In genomic region chr20:5495026-5495425, GRCh38 we compare ENCODE assay signal across 34 cellular contexts.
DNase-seq lines count a peak whose midpoint lies in the region; ATAC-seq, FAIRE-seq and TF ChIP-seq lines count a peak whose summit lies in the region.
"Had no signal": no experiment of that assay in that cellular context is flagged by ENCODE, and none has a peak within 500 bp of the region (broad histone marks: within the 10 kb centered on the region; RNA-seq: fewer than 3 reads in every experiment).

No MANE protein-coding gene starts in this region.

- DNase-seq in A549 (ENCODE audit: low read depth in 1 of 2, low spot score in 1 of 2): no peak
- DNase-seq in osteocyte (ENCODE audit: extremely low spot score, unreplicated experiment): peak; percentile 34
- no peak for DNase-seq in SKM-1 treated with dmso at 0.1 percent for 144 hours (lab: John Stamatoyannopoulos, UW; ENCODE audit: unreplicated experiment)
- no peak for DNase-seq in kidney tubule cell (ENCODE audit: low spot score)
- no peak for DNase-seq in foreskin fibroblast
- DNase-seq: 8988T; ACHN; AML-193; BE2C; C1 segment of cervical spinal cord; Caco-2; Calu3; CD4-positive, alpha-beta memory T cell; CD4-positive, alpha-beta T cell; CD4-positive, CD25-positive, alpha-beta regulatory T cell; CD8-positive, alpha-beta memory T cell; CD8-positive, alpha-beta T cell; COR-L47; DMS 273 treated with DMSO at 0.1 percent for 48 hours; DMS153; DMS53; DMS79; DMS79 treated with DMSO at 0.1 percent for 48 hours; DND-41; EL had no signal

- no peak for TF ChIP-seq RAD21 in A549 (conservative IDR thresholded peaks at IDR 0.05 in 1 of 2, IDR thresholded peaks at IDR 0.05 in 1 of 2)

- no peak for TF ChIP-seq EP300 in A549 (IDR thresholded peaks at IDR 0.05)

- TF ChIP-seq POLR2A in A549 (IDR thresholded peaks at IDR 0.05; ENCODE audit: low read length): no peak

- FAIRE-seq in A549 (lab: Jason Lieb, UNC): no peak
- FAIRE-seq: A204.1, D721Med had no signal

- no peaks in the 10 kb centered on the region for H3K9me3 ChIP-seq in A549
- H3K9me3 ChIP-seq in HEK293 (ENCODE audit: control insufficient read depth, insufficient read depth, low read depth, low read length): no peaks in the 10 kb centered on the region
- H3K9me3 ChIP-seq: BE2C; BLaER1; BLaER1 treated with 17β-estradiol and CSF1 and Interleukin-3, amounts not matched to agents 10 nM and 100 nM; Caco-2 had no signal

- H3K4me3 ChIP-seq in A549 (no peak overlapping the region), HEK293 (ENCODE audit: low read depth, low read length) (no peak overlapping the region), foreskin fibroblast (ENCODE audit: low read depth in 1 of 2, low read length in 2 of 2) (no peak overlapping the region)
- H3K4me3 ChIP-seq: BLaER1; BLaER1 treated with 17β-estradiol and CSF1 and Interleukin-3, amounts not matched to agents 10 nM and 100 nM had no signal

- H3K27ac ChIP-seq in A549 (no peak overlapping the region), HEK293 (ENCODE audit: extremely low read depth, low read depth, low read length) (no peak overlapping the region)
- H3K27ac ChIP-seq: 22Rv1; BLaER1; BLaER1 treated with 17β-estradiol and CSF1 and Interleukin-3, amounts not matched to agents 10 nM and 100 nM; C4-2B had no signal

- no peak overlapping the region for H3K27ac Mint-ChIP-seq in osteocyte (ENCODE audit: unreplicated experiment)
- H3K27ac Mint-ChIP-seq: B cell; CD4-positive, alpha-beta memory T cell; CD4-positive, alpha-beta T cell; CD4-positive, CD25-positive, alpha-beta regulatory T cell; CD8-positive, alpha-beta memory T cell; CD8-positive, alpha-beta T cell had no signal

- POLR2A ChIA-PET in A549 (lab: Yijun Ruan, JAX): no interaction called here
- POLR2A ChIA-PET in HEK293 (lab: Yijun Ruan, JAX): no interaction called here

- no peaks in the 10 kb centered on the region for H3K36me3 ChIP-seq in HEK293 (ENCODE audit: control insufficient read depth in 2 of 2, insufficient read depth in 1 of 2, low read length in 2 of 2)
- H3K36me3 ChIP-seq: BE2C; BLaER1; BLaER1 treated with 17β-estradiol and CSF1 and Interleukin-3, amounts not matched to agents 10 nM and 100 nM had no signal

- CTCF ChIA-PET in A549 (lab: Yijun Ruan, JAX): interaction anchor here (0.8 to 1.3 kb wide), 2 partner anchors 34 to 290 kb away, joined by 3 read pairs; no protein-coding TSS in a partner anchor
- CTCF ChIA-PET in HEK293 (lab: Yijun Ruan, JAX): no interaction called here

- H3K27me3 Mint-ChIP-seq in osteocyte (ENCODE audit: unreplicated experiment): peaks cover 5% of the 10 kb centered on the region
- H3K27me3 Mint-ChIP-seq: B cell; CD4-positive, alpha-beta T cell had no signal

- H3K9me3 Mint-ChIP-seq in osteocyte (ENCODE audit: unreplicated experiment): no peaks in the 10 kb centered on the region
- H3K9me3 Mint-ChIP-seq: CD4-positive, alpha-beta T cell; CD4-positive, CD25-positive, alpha-beta regulatory T cell; CD8-positive, alpha-beta memory T cell; CD8-positive, alpha-beta T cell had no signal

- no peaks in the 10 kb centered on the region for H3K36me3 Mint-ChIP-seq in osteocyte (ENCODE audit: unreplicated experiment)
- H3K36me3 Mint-ChIP-seq: CD14-positive monocyte; CD4-positive, alpha-beta memory T cell; CD4-positive, CD25-positive, alpha-beta regulatory T cell; CD8-positive, alpha-beta T cell had no signal

- H3K4me3 Mint-ChIP-seq in osteocyte (ENCODE audit: unreplicated experiment): no peak overlapping the region
- H3K4me3 Mint-ChIP-seq: B cell; CD14-positive monocyte; CD4-positive, alpha-beta T cell; CD4-positive, CD25-positive, alpha-beta regulatory T cell; CD8-positive, alpha-beta memory T cell; CD8-positive, alpha-beta T cell had no signal

- no peaks in the 10 kb centered on the region for H3K4me1 ChIP-seq in A549
- no peaks in the 10 kb centered on the region for H3K4me1 ChIP-seq in HEK293 (ENCODE audit: control insufficient read depth, insufficient read depth, low read length)
- H3K4me1 ChIP-seq: BE2C, Caco-2 had no signal

- H3K4me1 Mint-ChIP-seq in osteocyte (ENCODE audit: unreplicated experiment): no peaks in the 10 kb centered on the region
- H3K4me1 Mint-ChIP-seq: B cell had no signal

- no peak overlapping the region for H3K4me2 ChIP-seq in A549
- H3K4me2 ChIP-seq: BLaER1; BLaER1 treated with 17β-estradiol and CSF1 and Interleukin-3, amounts not matched to agents 10 nM and 100 nM had no signal

- no peak for ATAC-seq in A549
- ATAC-seq: CD8-positive, alpha-beta T cell had no signal

- no peak for TF ChIP-seq CTCF in A549 (IDR thresholded peaks at IDR 0.05)
- no peak for TF ChIP-seq CTCF in HEK293 (tag by site-specific recombination; IDR thresholded peaks at IDR 0.05)
- TF ChIP-seq CTCF in osteocyte (IDR thresholded peaks at IDR 0.05): no peak
- TF ChIP-seq CTCF in foreskin fibroblast (IDR thresholded peaks at IDR 0.05; ENCODE audit: low read depth, low read length): no peak

- WGBS in A549 (ENCODE audit: missing lambda C conversion rate): 81% methylated on average over 4 of the region's 4 CpGs

TF ChIP-seq in A549, 52 proteins besides CTCF, POLR2A, EP300 and RAD21:
- peak; percentile 75 for TF ChIP-seq ZC3H11A (IDR thresholded peaks at IDR 0.05)
- TF ChIP-seq EHF (CRISPR knock-in tag; IDR thresholded peaks at IDR 0.05): no peak

TF ChIP-seq in HEK293, 187 proteins besides CTCF, POLR2A, EP300 and RAD21 (continues in another document):
- TF ChIP-seq MEIS1 (CRISPR knock-in tag; IDR thresholded peaks at IDR 0.05; ENCODE audit: borderline replicate concordance) (no peak), ZXDB (tag by site-specific recombination; IDR thresholded peaks at IDR 0.05) (no peak), HOXA7 (CRISPR knock-in tag; IDR thresholded peaks at IDR 0.05; ENCODE audit: borderline replicate concordance) (no peak), KLF1 (tag by site-specific recombination; IDR thresholded peaks at IDR 0.05) (no peak), ZNF623 (tag by site-specific recombination; IDR thresholded peaks at IDR 0.05) (0 out of 2 replicates have a peak, but pooled peaks have one; percentile 33), ZNF350 (tag by site-specific recombination; IDR thresholded peaks at IDR 0.05) (no peak), ZNF132 (tag by site-specific recombination; IDR thresholded peaks at IDR 0.05; ENCODE audit: borderline replicate concordance) (no peak), ZNF510 (tag by site-specific recombination; IDR thresholded peaks at IDR 0.05; ENCODE audit: insufficient replicate concordance) (no peak), SETDB1 (IDR thresholded peaks at IDR 0.05; ENCODE audit: insufficient read length, low read length) (no peak), ZNF416 (tag by site-specific recombination; IDR thresholded peaks at IDR 0.05) (no peak), ZBTB17 (tag by site-specific recombination; IDR thresholded peaks at IDR 0.05) (no peak), ZNF792 (tag by site-specific recombination; IDR thresholded peaks at IDR 0.05) (no peak), ZNF391 (tag by site-specific recombination; IDR thresholded peaks at IDR 0.05; ENCODE audit: borderline replicate concordance, low read depth) (no peak), ZNF777 (tag by site-specific recombination; IDR thresholded peaks at IDR 0.05; ENCODE audit: borderline replicate concordance) (no peak), ZSCAN16 (tag by site-specific recombination; IDR thresholded peaks at IDR 0.05) (no peak), GLIS1 (tag by site-specific recombination; IDR thresholded peaks at IDR 0.05) (no peak), MZF1 (tag by site-specific recombination; IDR thresholded peaks at IDR 0.05; ENCODE audit: borderline replicate concordance) (no peak), RBAK (tag by site-specific recombination; IDR thresholded peaks at IDR 0.05) (no peak), ZFP41 (tag by site-specific recombination; IDR thresholded peaks at IDR 0.05; ENCODE audit: borderline replicate concordance) (no peak), ZNF112 (tag by site-specific recombination; IDR thresholded peaks at IDR 0.05) (no peak), ZNF423 (tag by site-specific recombination; IDR thresholded peaks at IDR 0.05) (no peak), ZNF426 (tag by site-specific recombination; IDR thresholded peaks at IDR 0.05) (peak; percentile 44), ZNF548 (tag by site-specific recombination; IDR thresholded peaks at IDR 0.05) (no peak), ZNF555 (tag by site-specific recombination; conservative IDR thresholded peaks at IDR 0.05) (peak; percentile 21; the same call in 1 of the 2 replicates), ZBTB20 (tag by site-specific recombination; IDR thresholded peaks at IDR 0.05) (no peak), ZNF654 (tag by site-specific recombination; IDR thresholded peaks at IDR 0.05; ENCODE audit: low read depth) (peak; percentile 10; the same call in 1 of the 2 replicates), OVOL3 (tag by site-specific recombination; IDR thresholded peaks at IDR 0.05) (no peak), ZNF701 (tag by site-specific recombination; IDR thresholded peaks at IDR 0.05) (no peak), ZNF404 (tag by site-specific recombination; IDR thresholded peaks at IDR 0.05) (no peak), ZSCAN5A (tag by site-specific recombination; IDR thresholded peaks at IDR 0.05) (no peak), ZNF501 (tag by site-specific recombination; IDR thresholded peaks at IDR 0.05) (no peak)
- TF ChIP-seq, protein P1, sequence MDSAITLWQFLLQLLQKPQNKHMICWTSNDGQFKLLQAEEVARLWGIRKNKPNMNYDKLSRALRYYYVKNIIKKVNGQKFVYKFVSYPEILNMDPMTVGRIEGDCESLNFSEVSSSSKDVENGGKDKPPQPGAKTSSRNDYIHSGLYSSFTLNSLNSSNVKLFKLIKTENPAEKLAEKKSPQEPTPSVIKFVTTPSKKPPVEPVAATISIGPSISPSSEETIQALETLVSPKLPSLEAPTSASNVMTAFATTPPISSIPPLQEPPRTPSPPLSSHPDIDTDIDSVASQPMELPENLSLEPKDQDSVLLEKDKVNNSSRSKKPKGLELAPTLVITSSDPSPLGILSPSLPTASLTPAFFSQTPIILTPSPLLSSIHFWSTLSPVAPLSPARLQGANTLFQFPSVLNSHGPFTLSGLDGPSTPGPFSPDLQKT (IDR thresholded peaks at IDR 0.05; ENCODE audit: borderline replicate concordance, low read depth, low read length): no peak
